Comparison of ENCODE assay signal across 1 cellular context in genomic region chr10:3045471-3046209, GRCh38.
TF ChIP-seq lines count a peak whose summit lies in the region.

No MANE protein-coding gene starts in this region.

TF ChIP-seq in H1, 55 proteins besides CTCF, POLR2A, EP300 and RAD21 (continued from another document):
- TF ChIP-seq, protein P1, sequence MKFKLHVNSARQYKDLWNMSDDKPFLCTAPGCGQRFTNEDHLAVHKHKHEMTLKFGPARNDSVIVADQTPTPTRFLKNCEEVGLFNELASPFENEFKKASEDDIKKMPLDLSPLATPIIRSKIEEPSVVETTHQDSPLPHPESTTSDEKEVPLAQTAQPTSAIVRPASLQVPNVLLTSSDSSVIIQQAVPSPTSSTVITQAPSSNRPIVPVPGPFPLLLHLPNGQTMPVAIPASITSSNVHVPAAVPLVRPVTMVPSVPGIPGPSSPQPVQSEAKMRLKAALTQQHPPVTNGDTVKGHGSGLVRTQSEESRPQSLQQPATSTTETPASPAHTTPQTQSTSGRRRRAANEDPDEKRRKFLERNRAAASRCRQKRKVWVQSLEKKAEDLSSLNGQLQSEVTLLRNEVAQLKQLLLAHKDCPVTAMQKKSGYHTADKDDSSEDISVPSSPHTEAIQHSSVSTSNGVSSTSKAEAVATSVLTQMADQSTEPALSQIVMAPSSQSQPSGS (IDR thresholded peaks at IDR 0.05; ENCODE audit: low read length) = no peak
- TF ChIP-seq CREB1 (IDR thresholded peaks at IDR 0.05) (no peak), KDM1A (IDR thresholded peaks at IDR 0.05; ENCODE audit: borderline replicate concordance, low read length) (no peak), BACH1 (IDR thresholded peaks at IDR 0.05; ENCODE audit: low read length) (peak; percentile 89), SIN3A (conservative IDR thresholded peaks at IDR 0.05 in 1 of 2, IDR thresholded peaks at IDR 0.05 in 1 of 2; ENCODE audit: low read depth in 1 of 2, low read length in 2 of 2) (no peak), JUN (IDR thresholded peaks at IDR 0.05; ENCODE audit: low read depth, low read length) (no peak), SP1 (IDR thresholded peaks at IDR 0.05; ENCODE audit: low read depth, low read length) (no peak), HDAC2 (IDR thresholded peaks at IDR 0.05; ENCODE audit: borderline replicate concordance in 1 of 2, low read depth in 2 of 2, low read length in 2 of 2) (0 out of 4 replicates have a peak, but pooled peaks of 1 of the 2 experiments have one; percentile 31)
